ENCODE assay signal across 22 cellular contexts in genomic region chr3:12428131-12428530, GRCh38.
"Had no signal": no experiment of that assay in that cellular context is flagged by ENCODE, and none has a peak within 500 bp of the region (broad histone marks: within the 10 kb centered on the region; RNA-seq: fewer than 3 reads in every experiment).

No MANE protein-coding gene starts in this region.

- FAIRE-seq: frontal cortex, pancreas had no signal

- H3K79me2 ChIP-seq: hepatocyte had no signal

- H3K4me1 Mint-ChIP-seq: activated naive CD4-positive, alpha-beta T cell treated with anti-CD3 and anti-CD28 coated beads, Interleukin-2, amount 10 ng/mL, durations not matched to agents 7 days and 5 days; immature natural killer cell; natural killer cell had no signal

- H3K4me1 ChIP-seq: pancreas, uterus had no signal

- H3K4me2 ChIP-seq: hepatocyte had no signal

- H3K4me3 Mint-ChIP-seq: activated CD4-positive, alpha-beta memory T cell treated with anti-CD3 and anti-CD28 coated beads, Interleukin-2, amount 10 ng/mL, durations not matched to agents 7 days and 5 days; activated naive CD4-positive, alpha-beta T cell treated with anti-CD3 and anti-CD28 coated beads, Interleukin-2, amount 10 ng/mL, durations not matched to agents 7 days and 5 days; immature natural killer cell; natural killer cell; stimulated activated naive CD8-positive, alpha-beta T cell treated with anti-CD3 and anti-CD28 coated beads, Interleukin-15, Interleukin-2, amounts not matched to agents 100 ng/mL and 50 ng/mL, for 24 hours had no signal

- H3K27ac Mint-ChIP-seq: activated CD4-positive, alpha-beta memory T cell treated with anti-CD3 and anti-CD28 coated beads, Interleukin-2, amount 10 ng/mL, durations not matched to agents 7 days and 5 days; activated naive CD4-positive, alpha-beta T cell treated with anti-CD3 and anti-CD28 coated beads, Interleukin-2, amount 10 ng/mL, durations not matched to agents 7 days and 5 days; immature natural killer cell; natural killer cell; stimulated activated naive CD8-positive, alpha-beta T cell treated with anti-CD3 and anti-CD28 coated beads, Interleukin-15, Interleukin-2, amounts not matched to agents 100 ng/mL and 50 ng/mL, for 24 hours had no signal

- ATAC-seq: natural killer cell, pancreas, psoas muscle had no signal

- H3K9me3 Mint-ChIP-seq: activated CD4-positive, alpha-beta memory T cell treated with anti-CD3 and anti-CD28 coated beads, Interleukin-2, amount 10 ng/mL, durations not matched to agents 7 days and 5 days; activated naive CD4-positive, alpha-beta T cell treated with anti-CD3 and anti-CD28 coated beads, Interleukin-2, amount 10 ng/mL, durations not matched to agents 7 days and 5 days; immature natural killer cell; natural killer cell; stimulated activated naive CD8-positive, alpha-beta T cell treated with anti-CD3 and anti-CD28 coated beads, Interleukin-15, Interleukin-2, amounts not matched to agents 100 ng/mL and 50 ng/mL, for 24 hours had no signal

- H3K9me3 ChIP-seq: left ventricle myocardium inferior, pancreas, psoas muscle, right atrium auricular region, tibial artery, uterus had no signal

- H2AFZ ChIP-seq: hepatocyte had no signal

- H3K36me3 ChIP-seq: cardiac muscle cell, left ventricle myocardium inferior, pancreas, right atrium auricular region, tibial artery, uterus had no signal

- H3K4me3 ChIP-seq: cardiac muscle cell, hepatocyte, left ventricle myocardium inferior, pancreas, psoas muscle, right atrium auricular region, tibial artery, uterus had no signal

- DNase-seq: activated CD4-positive, alpha-beta memory T cell treated with anti-CD3 and anti-CD28 coated beads, Interleukin-2, amount 10 ng/mL, durations not matched to agents 7 days and 5 days; activated CD4-positive, alpha-beta T cell treated with anti-CD3 and anti-CD28 coated beads for 48 hours; activated effector memory CD4-positive, alpha-beta T cell treated with anti-CD3 and anti-CD28 coated beads, Interleukin-2, amount 50 U/mL, for 16 hours; activated naive CD4-positive, alpha-beta T cell treated with anti-CD3 and anti-CD28 coated beads, Interleukin-2, amount 10 ng/mL, durations not matched to agents 7 days and 5 days; amygdala; cortex of kidney; glutamatergic neuron; immature natural killer cell; left ventricle myocardium inferior; midbrain; natural killer cell; pancreas; psoas muscle; stimulated activated CD4-positive, alpha-beta T cell treated with anti-CD3 and anti-CD28 coated beads, Interleukin-4, amount 100 ng/mL, for 4 hours; tibial artery; uterus had no signal

- H3K27me3 ChIP-seq: cardiac muscle cell, hepatocyte, pancreas, right atrium auricular region, uterus had no signal

- H3K36me3 Mint-ChIP-seq: activated naive CD4-positive, alpha-beta T cell treated with anti-CD3 and anti-CD28 coated beads, Interleukin-2, amount 10 ng/mL, durations not matched to agents 7 days and 5 days; immature natural killer cell; natural killer cell had no signal

- H3K27ac ChIP-seq: cardiac muscle cell, epithelial cell of prostate, hepatocyte, left ventricle myocardium inferior, pancreas, psoas muscle, right atrium auricular region, tibial artery, uterus had no signal
